ENCODE assay signal across 11 cellular contexts in genomic region chr4:8215001-8215427, GRCh38. TPM values are rescaled to one million over a fixed set of nuclear protein-coding genes. Genes with fewer than 3 reads are reported as not detected.
DNase-seq lines count a peak whose midpoint lies in the region; ATAC-seq and TF ChIP-seq lines count a peak whose summit lies in the region.
"Had no signal": no experiment of that assay in that cellular context is flagged by ENCODE, and none has a peak within 500 bp of the region (broad histone marks: within the 10 kb centered on the region; RNA-seq: fewer than 3 reads in every experiment).

No MANE protein-coding gene starts in this region.

- ATAC-seq in T-helper 17 cell (no peak), T-cell (replicated peaks in 1 of 4) (no peak), PC-3 (no peak)
- ATAC-seq: activated naive CD4-positive, alpha-beta T cell treated with anti-CD3 and anti-CD28 coated beads, Interleukin-2, amount 50 U/mL, for 72 hours had no signal

- H4K20me1 ChIP-seq in smooth muscle cell (ENCODE audit: low read depth) (no peaks in the 10 kb centered on the region), PC-3 (ENCODE audit: low read length) (no peaks in the 10 kb centered on the region)

- H3K79me2 ChIP-seq in smooth muscle cell (ENCODE audit: low read depth) (no peaks in the 10 kb centered on the region), PC-3 (ENCODE audit: low read length) (no peaks in the 10 kb centered on the region)

- H3K9ac ChIP-seq in smooth muscle cell (ENCODE audit: low read depth) = no peak overlapping the region
- no peak overlapping the region for H3K9ac ChIP-seq in PC-3 (ENCODE audit: low read length)

- no peak overlapping the region for H2AFZ ChIP-seq in smooth muscle cell (ENCODE audit: low read depth)
- no peak overlapping the region for H2AFZ ChIP-seq in PC-3 (ENCODE audit: low read length)

- no peaks in the 10 kb centered on the region for H3K9me3 ChIP-seq in T-helper 17 cell (ENCODE audit: control insufficient read depth, low read length, poor library complexity, severe bottlenecking)
- H3K9me3 ChIP-seq in smooth muscle cell (replicated peaks; ENCODE audit: low read depth) = no peaks in the 10 kb centered on the region
- no peaks in the 10 kb centered on the region for H3K9me3 ChIP-seq in HAP-1
- no peaks in the 10 kb centered on the region for H3K9me3 ChIP-seq in PC-3 (ENCODE audit: low read length)

- WGBS in smooth muscle cell (ENCODE audit: low lambda C conversion rate) = 77% methylated on average over 12 of the region's 12 CpGs

- H3K27ac Mint-ChIP-seq in T-helper 17 cell (no peak overlapping the region), T-cell (no peak overlapping the region)
- H3K27ac Mint-ChIP-seq: activated naive CD4-positive, alpha-beta T cell treated with anti-CD3 and anti-CD28 coated beads, Interleukin-2, amount 50 U/mL, for 72 hours had no signal

- DNase-seq in ACHN (peak; percentile 54), HS-5 (ENCODE audit: low read depth) (peak; percentile 26), T-helper 17 cell (no peak), iris pigment epithelial cell (ENCODE audit: low read depth) (peak; percentile 71), smooth muscle cell (lab: John Stamatoyannopoulos, UW; ENCODE audit: unreplicated experiment) (no peak), HAP-1 (ENCODE audit: low spot score in 2 of 2) (no peak), T-cell (no peak), PC-3 (no peak)
- DNase-seq: hippocampal formation; stimulated activated CD8-positive, alpha-beta memory T cell treated with anti-CD3 and anti-CD28 coated beads, Interleukin-4, amount 100 ng/mL, for 48 hours had no signal

- intact Hi-C loops in PC-3 (cut with micrococcal nuclease) = no loop called here

- CTCF ChIA-PET in T-cell (lab: Charles Lee) = no interaction called here
- CTCF ChIA-PET in PC-3 (lab: Charles Lee) = no interaction called here

- H3F3A ChIP-seq in smooth muscle cell (ENCODE audit: low read depth) (no peaks in the 10 kb centered on the region), PC-3 (ENCODE audit: low read length, unreplicated experiment) (no peaks in the 10 kb centered on the region)

- TF ChIP-seq CTCF in smooth muscle cell (IDR thresholded peaks at IDR 0.05; ENCODE audit: borderline replicate concordance, insufficient read depth, poor library complexity, severe bottlenecking) (no peak), PC-3 (conservative IDR thresholded peaks at IDR 0.05; ENCODE audit: low read depth, low read length) (no peak)

- H3K9me2 ChIP-seq in PC-3 (replicated peaks; ENCODE audit: low read length) = no peaks in the 10 kb centered on the region

- no peak overlapping the region for H3K27ac ChIP-seq in smooth muscle cell (ENCODE audit: low read depth)
- no peak overlapping the region for H3K27ac ChIP-seq in PC-3 (ENCODE audit: low read length)

- H3K27me3 Mint-ChIP-seq in T-helper 17 cell = no peaks in the 10 kb centered on the region
- H3K27me3 Mint-ChIP-seq in T-cell = no peaks in the 10 kb centered on the region

- no peaks in the 10 kb centered on the region for H3K9me3 Mint-ChIP-seq in T-cell
- H3K9me3 Mint-ChIP-seq: activated naive CD4-positive, alpha-beta T cell treated with anti-CD3 and anti-CD28 coated beads, Interleukin-2, amount 50 U/mL, for 72 hours had no signal

- peaks cover 3% of the 10 kb centered on the region for H3K36me3 Mint-ChIP-seq in T-helper 17 cell (ENCODE audit: low read depth)
- H3K36me3 Mint-ChIP-seq in T-cell = peaks cover 28% of the 10 kb centered on the region
- H3K36me3 Mint-ChIP-seq: activated naive CD4-positive, alpha-beta T cell treated with anti-CD3 and anti-CD28 coated beads, Interleukin-2, amount 50 U/mL, for 72 hours had no signal

- BruUV-seq in PC-3 (replicated peaks; lab: Mats Ljungman, UMichigan) = no TSS peak

- H3K36me3 ChIP-seq in smooth muscle cell (ENCODE audit: low read depth) = no peaks in the 10 kb centered on the region
- no peaks in the 10 kb centered on the region for H3K36me3 ChIP-seq in HAP-1 (replicated peaks)
- no peaks in the 10 kb centered on the region for H3K36me3 ChIP-seq in PC-3 (ENCODE audit: low read depth, low read length)

- in situ Hi-C loops in ACHN (cut with HindIII; ENCODE audit: low pct_ligation_motif_present, low pct_unique_long_range_greater_than_20kb, low sequenced_read_pairs) = no loop called here
- in situ Hi-C loops in HAP-1 (cut with MboI; ENCODE audit: low sequenced_read_pairs) = no loop called here

- POLR2A ChIA-PET in T-cell (lab: Charles Lee) (no interaction called here), PC-3 (lab: Charles Lee; ENCODE audit: unreplicated experiment) (no interaction called here)

- no peaks in the 10 kb centered on the region for H3K27me3 ChIP-seq in smooth muscle cell (ENCODE audit: low read depth)
- H3K27me3 ChIP-seq in HAP-1 (ENCODE audit: low read depth) = no peaks in the 10 kb centered on the region; the same call in 1 of the 2 replicates
- no peaks in the 10 kb centered on the region for H3K27me3 ChIP-seq in PC-3 (ENCODE audit: low read length)

- peaks cover 7% of the 10 kb centered on the region for H3K4me1 Mint-ChIP-seq in T-helper 17 cell
- H3K4me1 Mint-ChIP-seq in T-cell = peaks cover 0 to 9% (median 0%) of the 10 kb centered on the region in 3 donors

- H3K4me3 Mint-ChIP-seq in T-helper 17 cell (peak overlapping the region; percentile 25), T-cell (no peak overlapping the region)

- H3K4me3 ChIP-seq in smooth muscle cell (no peak overlapping the region), HAP-1 (no peak overlapping the region), PC-3 (ENCODE audit: low read length) (no peak overlapping the region)

- H3K4me1 ChIP-seq in smooth muscle cell (ENCODE audit: low read depth) (no peaks in the 10 kb centered on the region), HAP-1 (no peaks in the 10 kb centered on the region), PC-3 (ENCODE audit: insufficient read depth, low read length) (no peaks in the 10 kb centered on the region)

- H3K4me2 ChIP-seq in smooth muscle cell (no peak overlapping the region), PC-3 (ENCODE audit: low read length) (no peak overlapping the region)

RNA-seq across cellular contexts. Expression of gene SH3TC1, which starts 15.9 kb away (rescaled TPM):
- total RNA-seq in T-helper 17 cell (100 to 1,000 TPM; 134 TPM), smooth muscle cell (7.8 TPM in 2 replicates), T-cell (100 to 1,000 TPM in 1 of 5 donors, 10 to 100 TPM in 4; 24.6 to 103 (median 40.3) TPM), PC-3 (2014; rRNA removed) (22.6 and 23.1 TPM in 2 replicates)
- polyA plus RNA-seq in smooth muscle cell = 12.1 and 17.7 TPM in 2 replicates

RNA-seq across cellular contexts. Expression of gene HTRA3, which starts 54.5 kb away (rescaled TPM):
- not detected for total RNA-seq in T-helper 17 cell
- 77.7 and 94.9 TPM in 2 replicates for total RNA-seq in smooth muscle cell
- 189 and 227 TPM in 2 replicates for polyA plus RNA-seq in smooth muscle cell
- under 1 TPM in 2 of 5 donors, not detected in 3; 0.13 to 0.26 TPM for total RNA-seq in T-cell
- total RNA-seq in PC-3 (2014; rRNA removed) = 2.8 and 4.0 TPM in 2 replicates
- total RNA-seq: activated naive CD4-positive, alpha-beta T cell treated with anti-CD3 and anti-CD28 coated beads, Interleukin-2, amount 50 U/mL, for 72 hours had no signal

RNA-seq across cellular contexts. Expression of gene ABLIM2, which starts 56.4 kb away (rescaled TPM):
- 1 to 10 TPM; 4.1 to 4.3 TPM for total RNA-seq in T-helper 17 cell
- total RNA-seq in smooth muscle cell = not detected in 2 replicates
- 0.08 and 0.30 TPM in 2 replicates for polyA plus RNA-seq in smooth muscle cell
- 1 to 10 TPM; 2.6 to 7.0 (median 5.5) TPM for total RNA-seq in T-cell
- total RNA-seq in PC-3 (2014; rRNA removed) = 3.2 and 3.6 TPM in 2 replicates

Comparison
In these comparisons a context has a peak if more than half of its experiments do, and no peak if none do; other contexts are left out.
1. DNase-seq: peak in ACHN (single experiment), HS-5 (single experiment) and iris pigment epithelial cell (single experiment); none in T-helper 17 cell (0 of 3), smooth muscle cell (single experiment), HAP-1 (0 of 2), T-cell (0 of 34) and PC-3 (single experiment).
2. RNA of gene HTRA3, which starts 54.5 kb away (total RNA-seq): 77.7 to 94.9 TPM in smooth muscle cell; 2.8 to 4.0 TPM in PC-3, 0.13 to 0.26 TPM in T-cell and not detected in T-helper 17 cell; every median in the first group is over 10 times any median in the second.